ENCODE assay signal across 9 cellular contexts in genomic region chr20:36468149-36469000, GRCh38.
DNase-seq lines count a peak whose midpoint lies in the region; ATAC-seq, FAIRE-seq and TF ChIP-seq lines count a peak whose summit lies in the region.
"Had no signal": no experiment of that assay in that cellular context is flagged by ENCODE, and none has a peak within 500 bp of the region (broad histone marks: within the 10 kb centered on the region; RNA-seq: fewer than 3 reads in every experiment).

No MANE protein-coding gene starts in this region.

- H3K56ac ChIP-seq in mesendoderm (ENCODE audit: low read length), result no peak overlapping the region

- no peak overlapping the region for H2BK5ac ChIP-seq in mesendoderm (ENCODE audit: low read length)

- H2BK120ac ChIP-seq in mesendoderm (ENCODE audit: low read depth, low read length), result no peak overlapping the region

- H3K4ac ChIP-seq in mesendoderm (ENCODE audit: low read depth, low read length), result no peak overlapping the region

- H4K20me1 ChIP-seq in KMS-11 (ENCODE audit: insufficient read depth), result no peaks in the 10 kb centered on the region

- H3K4me3 Mint-ChIP-seq in naive thymus-derived CD4-positive, alpha-beta T cell, result peak overlapping the region in 6 of 10 donors; percentile 37 to 81 (median 62)

- no peak overlapping the region for H2AK5ac ChIP-seq in mesendoderm (ENCODE audit: low read length)

- no peak for FAIRE-seq in H54 (lab: Jason Lieb, UNC)

- peak overlapping the region; percentile 43; the same call in 1 of the 2 replicates for H3K9ac ChIP-seq in KMS-11
- no peak overlapping the region for H3K9ac ChIP-seq in mesendoderm (ENCODE audit: low read length)

- H2AFZ ChIP-seq in KMS-11 (ENCODE audit: low read depth), result peak overlapping the region; percentile 3; the same call in 1 of the 2 replicates

- H3K4me2 ChIP-seq in KMS-11, result peak overlapping the region; percentile 95
- H3K4me2 ChIP-seq in mesendoderm (ENCODE audit: low read length), result no peak overlapping the region

- H3K27ac ChIP-seq in KMS-11 (peak overlapping the region; percentile 47), mesendoderm (ENCODE audit: low read depth, low read length) (no peak overlapping the region)
- H3K27ac ChIP-seq in naive thymus-derived CD4-positive, alpha-beta T cell (ENCODE audit: low read depth, low read length), result peak overlapping the region; percentile 64
- H3K27ac ChIP-seq: SJSA1 had no signal

- no CpG with 5 or more reads among the region's 10 CpGs for WGBS in mesendoderm (ENCODE audit: extremely low coverage, insufficient coverage, low lambda C conversion rate)

- H3K27me3 ChIP-seq in KMS-11 (ENCODE audit: insufficient read depth, low read depth) (no peaks in the 10 kb centered on the region), mesendoderm (ENCODE audit: insufficient read depth, low read length, poor library complexity) (no peaks in the 10 kb centered on the region)
- H3K27me3 ChIP-seq in naive thymus-derived CD4-positive, alpha-beta T cell (ENCODE audit: control insufficient read depth in 2 of 2, insufficient read depth in 2 of 2, low read length in 2 of 2), result no peaks in the 10 kb centered on the region
- H3K27me3 ChIP-seq: SJSA1 had no signal

- H3K27me3 Mint-ChIP-seq in naive thymus-derived CD4-positive, alpha-beta T cell, result no peaks in the 10 kb centered on the region

- CTCF ChIA-PET in naive thymus-derived CD4-positive, alpha-beta T cell (lab: Charles Lee), result interaction anchor here (0.6 kb wide), 1 partner anchor 1888 kb away, joined by 3 read pairs; no protein-coding TSS in a partner anchor

- no peak overlapping the region for H3K23ac ChIP-seq in mesendoderm (ENCODE audit: low read length)

- peak overlapping the region; percentile 14 to 96 (median 66) for H3K27ac Mint-ChIP-seq in naive thymus-derived CD4-positive, alpha-beta T cell

- no peak overlapping the region for H4K5ac ChIP-seq in mesendoderm (ENCODE audit: low read length)

- H2BK15ac ChIP-seq in mesendoderm (replicated peaks; ENCODE audit: low read depth), result no peak overlapping the region

- H3K36me3 ChIP-seq in KMS-11 (ENCODE audit: insufficient read depth) (no peaks in the 10 kb centered on the region), mesendoderm (ENCODE audit: control insufficient read depth, insufficient read depth, low read length) (no peaks in the 10 kb centered on the region)
- no peaks in the 10 kb centered on the region for H3K36me3 ChIP-seq in naive thymus-derived CD4-positive, alpha-beta T cell (ENCODE audit: control insufficient read depth in 2 of 3, insufficient read depth in 3 of 3, low read length in 3 of 3)

- no peak for TF ChIP-seq POLR2A in H54 (IDR thresholded peaks at IDR 0.05; ENCODE audit: low read depth, low read length)

- peaks cover 63 to 94% (median 81%) of the 10 kb centered on the region in 7 donors for H3K4me1 Mint-ChIP-seq in naive thymus-derived CD4-positive, alpha-beta T cell

- H3K4me1 ChIP-seq in KMS-11 (ENCODE audit: low read depth, poor library complexity, severe bottlenecking) (peaks cover 88% of the 10 kb centered on the region), mesendoderm (ENCODE audit: control insufficient read depth, low read depth, low read length) (peaks cover 21% of the 10 kb centered on the region)
- peaks cover 44 to 73% of the 10 kb centered on the region in 2 donors for H3K4me1 ChIP-seq in naive thymus-derived CD4-positive, alpha-beta T cell (ENCODE audit: control insufficient read depth in 2 of 2, insufficient read depth in 2 of 2, low read length in 2 of 2)

- no peaks in the 10 kb centered on the region for H3K9me3 Mint-ChIP-seq in naive thymus-derived CD4-positive, alpha-beta T cell

- H3K79me1 ChIP-seq in mesendoderm (ENCODE audit: low read length), result peaks cover 34% of the 10 kb centered on the region

- DNase-seq in Ammon's horn (ENCODE audit: low spot score) (peak; percentile 60), cerebellar cortex (ENCODE audit: low spot score) (peak; percentile 50), mesendoderm (no peak), NK-92 (lab: John Stamatoyannopoulos, UW; ENCODE audit: unreplicated experiment) (no peak), H54 (ENCODE audit: insufficient read length, low spot score) (no peak)
- DNase-seq in naive thymus-derived CD4-positive, alpha-beta T cell, result no peak

- no peak for ATAC-seq in naive thymus-derived CD4-positive, alpha-beta T cell
- ATAC-seq in esophagus mucosa, result no peak

- intact Hi-C loops in naive thymus-derived CD4-positive, alpha-beta T cell (cut with micrococcal nuclease), result loop anchor here (10.0 kb wide), 3 partner anchors 514 to 1226 kb away; partner anchors contain the start of genes RBL1 (in 2 of the 2), CTNNBL1 (in 1 of the 2) and SCAND1 (in 1 of the 2)

- H3K36me3 Mint-ChIP-seq in naive thymus-derived CD4-positive, alpha-beta T cell, result peaks cover 0 to 5% (median 0%) of the 10 kb centered on the region in 5 donors

- TF ChIP-seq CTCF in KMS-11 (conservative IDR thresholded peaks at IDR 0.05; ENCODE audit: low read depth, low read length), result no peak

- H3K79me2 ChIP-seq in KMS-11 (ENCODE audit: insufficient read depth, low read depth) (peaks cover 40% of the 10 kb centered on the region; the same call in 1 of the 2 replicates), mesendoderm (ENCODE audit: control insufficient read depth, insufficient read depth, low read length) (peaks cover 50% of the 10 kb centered on the region)

- no peak overlapping the region for H3K4me3 ChIP-seq in KMS-11 (IDR thresholded peaks at IDR 0.05; ENCODE audit: insufficient read depth, low read depth, low read length)
- peak overlapping the region; percentile 28 for H3K4me3 ChIP-seq in naive thymus-derived CD4-positive, alpha-beta T cell (ENCODE audit: low read length)
- no peak overlapping the region for H3K4me3 ChIP-seq in mesendoderm (ENCODE audit: low read length)
- H3K4me3 ChIP-seq: SJSA1 had no signal

- no peak overlapping the region for H4K8ac ChIP-seq in mesendoderm (ENCODE audit: low read depth, low read length)

- no peak overlapping the region for H3K18ac ChIP-seq in mesendoderm (ENCODE audit: low read length)

- POLR2A ChIA-PET in naive thymus-derived CD4-positive, alpha-beta T cell (lab: Charles Lee), result interaction anchor here (0.8 kb wide), 1 partner anchor 25 kb away, joined by 3 read pairs; no protein-coding TSS in a partner anchor

- H3K9me3 ChIP-seq in naive thymus-derived CD4-positive, alpha-beta T cell (ENCODE audit: control insufficient read depth in 2 of 3, low read length in 3 of 3), result no peaks in the 10 kb centered on the region
- H3K9me3 ChIP-seq: SJSA1 had no signal

Comparison
In these comparisons a context has a peak if more than half of its experiments do, and no peak if none do; other contexts are left out.
1. DNase-seq: peak in Ammon's horn (single experiment) and cerebellar cortex (single experiment); none in naive thymus-derived CD4-positive, alpha-beta T cell (0 of 9), mesendoderm (single experiment), NK-92 (single experiment) and H54 (single experiment).